ENCODE assay signal across 27 cellular contexts in the genomic region with DNA sequence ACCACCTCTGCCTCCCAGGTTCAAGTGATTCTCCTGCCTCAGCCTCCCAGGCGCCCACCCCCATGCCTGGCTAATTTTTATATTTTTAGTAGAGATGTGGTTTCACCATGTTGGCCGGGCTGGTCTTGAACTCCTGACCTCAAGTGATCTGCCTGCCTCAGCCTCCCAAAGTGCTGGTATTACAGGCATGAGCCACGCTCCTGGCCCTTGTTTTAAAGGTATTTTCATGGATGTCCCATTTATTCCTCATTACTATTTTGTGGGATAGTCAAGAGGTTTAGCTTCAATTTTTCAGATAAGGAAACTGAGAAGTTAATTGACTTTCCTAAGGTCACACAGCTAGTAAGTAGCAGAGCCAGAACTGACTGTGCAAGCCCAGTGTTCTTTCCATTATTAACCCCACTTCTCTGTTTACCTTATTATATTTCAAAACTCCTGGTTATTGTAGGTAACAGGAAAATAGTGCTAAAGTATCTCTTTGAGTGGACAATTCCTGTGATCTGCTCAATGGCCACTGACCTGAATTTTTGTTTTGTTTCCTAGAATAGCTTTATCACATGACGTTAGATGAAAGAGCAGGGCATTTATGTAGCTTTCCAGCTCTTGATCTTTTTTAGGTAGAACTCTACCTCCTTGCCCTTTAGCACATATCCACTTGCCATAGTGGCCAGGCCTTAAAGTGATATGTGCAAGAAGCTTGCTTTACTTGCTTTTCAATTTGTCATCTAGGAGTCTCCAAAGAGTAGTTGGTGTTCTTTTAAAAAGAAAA. TPM values are rescaled to one million over a fixed set of nuclear protein-coding genes. Genes with fewer than 3 reads are reported as not detected.
DNase-seq lines count a peak whose midpoint lies in the region; ATAC-seq, FAIRE-seq and TF ChIP-seq lines count a peak whose summit lies in the region.
"Had no signal": no experiment of that assay in that cellular context is flagged by ENCODE, and none has a peak within 500 bp of the region (broad histone marks: within the 10 kb centered on the region; RNA-seq: fewer than 3 reads in every experiment).

No MANE protein-coding gene starts in this region.

- TF ChIP-seq EP300 in K562 (IDR thresholded peaks at IDR 0.05; ENCODE audit: low read length), result no peak
- no peak for TF ChIP-seq EP300 in sigmoid colon (IDR thresholded peaks at IDR 0.05)

- TF ChIP-seq CTCF in cardiac muscle cell (IDR thresholded peaks at IDR 0.05; ENCODE audit: low read depth, low read length) (no peak), K562 (IDR thresholded peaks at IDR 0.05 in 2 of 3, conservative IDR thresholded peaks at IDR 0.05 in 1 of 3; ENCODE audit: insufficient read depth in 2 of 3, low read depth in 1 of 3, low read length in 3 of 3) (no peak), sigmoid colon (IDR thresholded peaks at IDR 0.05) (no peak)

- POLR2A ChIA-PET in K562 (lab: Yijun Ruan, JAX), result interaction anchor here (0.7 to 2.4 kb wide), 5 partner anchors 10 to 39 kb away, joined by 3 to 15 read pairs (median 6); a partner anchor contains a TSS

- no peaks in the 10 kb centered on the region for H3K9me1 ChIP-seq in K562 (ENCODE audit: control insufficient read depth, insufficient read depth, low read length)

- no peaks in the 10 kb centered on the region for H4K20me1 ChIP-seq in K562 (replicated peaks; ENCODE audit: control insufficient read depth, insufficient read depth, low read length)

- WGBS in K562 (ENCODE audit: insufficient coverage, low coverage, missing lambda C conversion rate), result 47% methylated on average over 4 of the region's 4 CpGs
- WGBS in sigmoid colon, 2 donors, result 81 to 91% methylated on average over 4 of the region's 4 CpGs

- no peak overlapping the region for H2AFZ ChIP-seq in K562 (ENCODE audit: low read depth, low read length)

- no peak overlapping the region for H3K9ac ChIP-seq in K562 (ENCODE audit: insufficient read depth in 1 of 2, low read depth in 2 of 2, low read length in 2 of 2)

- no peak for ATAC-seq in left cardiac atrium
- no peak for ATAC-seq in K562
- no peak for ATAC-seq in GM21723 (IDR thresholded peaks at IDR 0.05; ENCODE audit: unreplicated experiment)
- ATAC-seq: A549; activated CD4-positive, CD25-positive, alpha-beta regulatory T cell treated with anti-CD3 and anti-CD28 coated beads, Interleukin-2, amount 50 U/mL, for 24 hours; activated CD8-positive, alpha-beta memory T cell treated with anti-CD3 and anti-CD28 coated beads, Interleukin-2, amount 10 ng/mL, durations not matched to agents 7 days and 5 days; activated T-cell treated with anti-CD3 and anti-CD28 coated beads, Interleukin-2, amount 50 U/mL, for 4 hours; lower lobe of right lung; naive thymus-derived CD4-positive, alpha-beta T cell; PC-3 had no signal

- no peaks in the 10 kb centered on the region for H3K36me3 ChIP-seq in cardiac muscle cell
- H3K36me3 ChIP-seq in K562 (ENCODE audit: control insufficient read depth, insufficient read depth, low read length), result no peaks in the 10 kb centered on the region
- no peaks in the 10 kb centered on the region for H3K36me3 ChIP-seq in sigmoid colon
- H3K36me3 ChIP-seq: lower lobe of right lung had no signal

- no TSS peak for BruUV-seq in K562 (replicated peaks; lab: Mats Ljungman, UMichigan)

- H3K4me1 ChIP-seq in cardiac muscle cell (ENCODE audit: low read depth) (peaks cover 4% of the 10 kb centered on the region), K562 (replicated peaks in 1 of 2; ENCODE audit: control insufficient read depth in 2 of 2, insufficient read depth in 2 of 2, low read length in 2 of 2) (peaks cover 12 to 13% of the 10 kb centered on the region in 2 experiments; a peak in 4 of 5 replicates), sigmoid colon (peaks cover 0 to 74% (median 48%) of the 10 kb centered on the region in 4 donors)

- no peak overlapping the region for H3K4me3 ChIP-seq in cardiac muscle cell
- no peak overlapping the region for H3K4me3 ChIP-seq in K562
- no peak overlapping the region for H3K4me3 ChIP-seq in sigmoid colon
- H3K4me3 ChIP-seq: A549, lower lobe of right lung, tibial artery had no signal

- CTCF ChIA-PET in K562 (lab: Yijun Ruan, JAX; ENCODE audit: low intra/inter-chr PET ratio), result no interaction called here

- in situ Hi-C loops in K562 (cut with MboI), result no loop called here

- H3K27ac ChIP-seq in cardiac muscle cell, result peak overlapping the region; percentile 3
- H3K27ac ChIP-seq in K562 (ENCODE audit: extremely low read depth, low read depth, low read length), result no peak overlapping the region
- H3K27ac ChIP-seq in sigmoid colon, result peak overlapping the region in 3 of 4 donors; percentile 38 to 71 (median 58)
- H3K27ac ChIP-seq: A549, lower lobe of right lung, tibial artery had no signal

- DNase-seq in cardiac muscle cell (ENCODE audit: low read depth in 1 of 2, low spot score in 1 of 2), result no peak
- no peak for DNase-seq in left cardiac atrium
- DNase-seq in K562 (ENCODE audit: extremely low read depth in 1 of 4, low spot score in 3 of 4), result no peak
- DNase-seq in sigmoid colon, result no peak
- DNase-seq in stimulated activated CD4-positive, alpha-beta T cell treated with anti-CD3 and anti-CD28 coated beads, Interleukin-1b, Interleukin-23, amount 100 ng/mL, for 48 hours, result no peak
- DNase-seq in effector CD4-positive, alpha-beta T cell, result no peak
- DNase-seq: activated CD4-positive, alpha-beta T cell treated with anti-CD3 and anti-CD28 coated beads, Interleukin-2, amount 50 U/mL, for 4 hours; activated CD8-positive, alpha-beta memory T cell treated with anti-CD3 and anti-CD28 coated beads, Interleukin-2, amount 10 ng/mL, durations not matched to agents 7 days and 5 days; activated gamma-delta T cell treated with Interleukin-2 at 50 U/mL for 16 hours; activated T-cell treated with anti-CD3 and anti-CD28 coated beads, Interleukin-2, amount 50 U/mL, for 4 hours; Calu3; DMS79; GF-D8; KG1; lower lobe of right lung; naive thymus-derived CD4-positive, alpha-beta T cell; NCI-H2081; NCI-H2227 treated with DMSO at 0.1 percent for 48 hours; NCI-H526; PC-3; SHP77; stimulated activated CD8-positive, alpha-beta memory T cell treated with anti-CD3 and anti-CD28 coated beads, Interleukin-4, amount 100 ng/mL, for 48 hours; tibial artery had no signal

- FAIRE-seq in K562 (lab: Jason Lieb, UNC) (no peak), islet of Langerhans (lab: Jason Lieb, UNC) (peak; percentile 65)
- FAIRE-seq: A549 had no signal

- intact Hi-C loops in left cardiac atrium (cut with DNase I), result no loop called here
- intact Hi-C loops in K562 (cut with micrococcal nuclease), result no loop called here
- intact Hi-C loops in sigmoid colon (cut with DNase I), result no loop called here

- peaks cover 17% of the 10 kb centered on the region; the same call in 1 of the 3 replicates for H3K79me2 ChIP-seq in K562 (ENCODE audit: control insufficient read depth, insufficient read depth, low read length)

- H3K9me3 ChIP-seq in cardiac muscle cell (ENCODE audit: low read depth), result no peaks in the 10 kb centered on the region
- H3K9me3 ChIP-seq in K562 (replicated peaks; ENCODE audit: control insufficient read depth, insufficient read depth, low read depth, low read length), result no peaks in the 10 kb centered on the region
- H3K9me3 ChIP-seq in sigmoid colon, result no peaks in the 10 kb centered on the region
- H3K9me3 ChIP-seq: A549, lower lobe of right lung, tibial artery had no signal

- no peak for TF ChIP-seq RAD21 in K562 (CRISPR knock-in tag; conservative IDR thresholded peaks at IDR 0.05 in 1 of 2, IDR thresholded peaks at IDR 0.05 in 1 of 2)

- no peak overlapping the region for H3K4me2 ChIP-seq in K562 (ENCODE audit: insufficient read depth, low read length)
- H3K4me2 ChIP-seq: A549 had no signal

- TF ChIP-seq POLR2A in K562 (conservative IDR thresholded peaks at IDR 0.05), result no peak
- TF ChIP-seq POLR2A in sigmoid colon (IDR thresholded peaks at IDR 0.05), result no peak

- H3K27me3 ChIP-seq in cardiac muscle cell, result no peaks in the 10 kb centered on the region
- H3K27me3 ChIP-seq in K562 (ENCODE audit: control insufficient read depth in 2 of 2, insufficient read depth in 2 of 2, low read length in 2 of 2), result no peaks in the 10 kb centered on the region
- H3K27me3 ChIP-seq in sigmoid colon, result no peaks in the 10 kb centered on the region
- H3K27me3 ChIP-seq: tibial artery had no signal

RNA-seq across cellular contexts. Expression of a gene that starts 13.6 kb away (rescaled TPM):
- total RNA-seq in cardiac muscle cell (40.4 and 42.1 TPM in 2 replicates), left cardiac atrium (10 to 100 TPM; 47.2 to 50.0 TPM), K562 (2014; rRNA removed) (12.2 and 15.7 TPM in 2 replicates), K562 (2014; rRNA removed; fragmentation: Illumina TruSeq; extraction: Trizol) (22.2 and 24.5 TPM in 2 replicates), K562 (2015; rRNA removed; fragmentation: Illumina TruSeq; extraction: Trizol) (18.7 and 21.0 TPM in 2 replicates), K562 (2021) (19.7 and 20.4 TPM in 2 replicates), sigmoid colon (10 to 100 TPM; 55.0 to 78.1 (median 70.0) TPM)
- polyA plus RNA-seq in cardiac muscle cell (14.0 and 20.3 TPM in 2 replicates), K562 (2011; rRNA removed) (18.1 and 18.4 TPM in 2 replicates), K562 (2014; fragmentation: Illumina TruSeq; extraction: Trizol) (8.5 and 9.2 TPM in 2 replicates), K562 (2014; fragmentation: Nextera tagmentation; extraction: Ambion mirVana) (1 to 10 TPM; 4.9 to 6.1 TPM), K562 (2014; rRNA removed) (7.9 and 8.8 TPM in 2 replicates), sigmoid colon (1 to 10 TPM; 4.2 to 9.1 (median 7.4) TPM)
- 36.6 and 41.8 TPM in 2 replicates for total RNA-seq in K562 (2011; cell fraction: chromatin; rRNA removed; ENCODE audit: low replicate concordance)
- total RNA-seq in K562 (2011; cell fraction: nucleolus; rRNA removed), result 10.1 and 12.7 TPM in 2 replicates
- total RNA-seq in K562 (2011; cell fraction: nucleoplasm; rRNA removed), result 13.9 and 15.3 TPM in 2 replicates
- polyA plus RNA-seq in K562 (2011; cell fraction: cytosol; rRNA removed), result 6.6 and 10.7 TPM in 2 replicates
- polyA plus RNA-seq in K562 (2011; cell fraction: nucleus; rRNA removed), result 4.6 and 6.0 TPM in 2 replicates
- polyA plus RNA-seq in K562 (2012), result 6.2 and 6.5 TPM in 2 replicates
- polyA minus RNA-seq in K562 (2011; rRNA and poly(A)+ RNA removed), result 43.7 and 54.2 TPM in 2 replicates
- 13.9 and 15.0 TPM in 2 replicates for polyA minus RNA-seq in K562 (2011; cell fraction: cytosol; rRNA and poly(A)+ RNA removed)
- polyA minus RNA-seq in K562 (2011; cell fraction: nucleus; rRNA and poly(A)+ RNA removed), result 11.4 and 26.4 TPM in 2 replicates

RNA-seq across cellular contexts. Expression of a gene that starts 41.7 kb away (rescaled TPM):
- total RNA-seq in cardiac muscle cell (5.6 and 7.6 TPM in 2 replicates), left cardiac atrium (10 to 100 TPM; 15.3 to 24.3 TPM), K562 (2014; rRNA removed) (19.4 and 22.9 TPM in 2 replicates), K562 (2014; rRNA removed; fragmentation: Illumina TruSeq; extraction: Trizol) (48.8 and 50.2 TPM in 2 replicates), K562 (2015; rRNA removed; fragmentation: Illumina TruSeq; extraction: Trizol) (50.6 and 53.9 TPM in 2 replicates), K562 (2021) (59.3 and 61.3 TPM in 2 replicates), sigmoid colon (1 to 10 TPM; 6.9 to 8.2 (median 7.9) TPM)
- polyA plus RNA-seq in cardiac muscle cell (10.4 and 14.2 TPM in 2 replicates), K562 (2011; rRNA removed) (42.7 and 51.0 TPM in 2 replicates), K562 (2014; fragmentation: Illumina TruSeq; extraction: Trizol) (37.3 and 45.9 TPM in 2 replicates), K562 (2014; fragmentation: Nextera tagmentation; extraction: Ambion mirVana) (10 to 100 TPM; 59.6 to 82.8 TPM), K562 (2014; rRNA removed) (34.2 and 43.7 TPM in 2 replicates), sigmoid colon (10 to 100 TPM in 2 of 3 donors, 1 to 10 TPM in 1; 8.4 to 16.4 (median 12.3) TPM)
- total RNA-seq in K562 (2011; cell fraction: chromatin; rRNA removed; ENCODE audit: low replicate concordance), result 16.7 and 21.2 TPM in 2 replicates
- total RNA-seq in K562 (2011; cell fraction: nucleolus; rRNA removed), result 11.3 and 11.4 TPM in 2 replicates
- total RNA-seq in K562 (2011; cell fraction: nucleoplasm; rRNA removed), result 16.6 and 20.1 TPM in 2 replicates
- polyA plus RNA-seq in K562 (2011; cell fraction: cytosol; rRNA removed), result 36.2 and 36.6 TPM in 2 replicates
- polyA plus RNA-seq in K562 (2011; cell fraction: nucleus; rRNA removed), result 10.2 and 11.7 TPM in 2 replicates
- polyA plus RNA-seq in K562 (2012), result 34.6 and 49.3 TPM in 2 replicates
- 41.9 and 45.6 TPM in 2 replicates for polyA minus RNA-seq in K562 (2011; rRNA and poly(A)+ RNA removed)
- polyA minus RNA-seq in K562 (2011; cell fraction: cytosol; rRNA and poly(A)+ RNA removed), result 13.6 and 15.3 TPM in 2 replicates
- polyA minus RNA-seq in K562 (2011; cell fraction: nucleus; rRNA and poly(A)+ RNA removed), result 3.8 and 6.0 TPM in 2 replicates
